In genomic region chr14:89900822-89901221, GRCh38 we compare ENCODE assay signal across 33 cellular contexts.
"Had no signal": no experiment of that assay in that cellular context is flagged by ENCODE, and none has a peak within 500 bp of the region (broad histone marks: within the 10 kb centered on the region; RNA-seq: fewer than 3 reads in every experiment).

No MANE protein-coding gene starts in this region.

- H3K4me3 Mint-ChIP-seq: activated naive CD4-positive, alpha-beta T cell treated with anti-CD3 and anti-CD28 coated beads, Interleukin-2, amount 10 ng/mL, durations not matched to agents 7 days and 5 days; activated T-cell treated with anti-CD3 and anti-CD28 coated beads, Interleukin-2, amount 50 U/mL, for 24 hours; natural killer cell; neural progenitor cell; stimulated activated memory B cell treated with anti-CD40 and anti-IgM and Interleukin-4, amounts not matched to agents 10 μg/mL and 1 μg/mL and 100 μg/mL, for 72 hours; stimulated activated naive CD8-positive, alpha-beta T cell treated with anti-CD3 and anti-CD28 coated beads, Interleukin-15, amount 100 ng/mL, for 72 hours; T-helper 2 cell treated with Interferon-gamma antibody and Interleukin-4, amounts not matched to agents 5 μg/mL and 100 μg/mL, for 36 hours; type B pancreatic cell had no signal

- H2AFZ ChIP-seq: neural progenitor cell had no signal

- H3K36me3 ChIP-seq: cardiac muscle cell, left ventricle myocardium inferior, neural progenitor cell, uterus had no signal

- DNase-seq: activated CD4-positive, alpha-beta T cell treated with anti-CD3 and anti-CD28 coated beads for 48 hours; activated CD4-positive, alpha-beta T cell treated with anti-CD3 and anti-CD28 coated beads, Interleukin-2, amount 50 U/mL, for 48 hours; activated CD4-positive, CD25-positive, alpha-beta regulatory T cell; activated CD8-positive, alpha-beta memory T cell treated with anti-CD3 and anti-CD28 coated beads for 24 hours; activated CD8-positive, alpha-beta memory T cell treated with anti-CD3 and anti-CD28 coated beads, Interleukin-2, amount 50 U/mL, for 4 hours; activated gamma-delta T cell; activated naive CD4-positive, alpha-beta T cell treated with anti-CD3 and anti-CD28 coated beads, Interleukin-2, amount 10 ng/mL, durations not matched to agents 7 days and 5 days; activated T-cell treated with anti-CD3 and anti-CD28 coated beads, Interleukin-2, amount 50 U/mL, for 24 hours; anterior cingulate cortex; body of pancreas; cerebellar nuclear complex; cortex of kidney; islet precursor cell; left ventricle myocardium inferior; mesendoderm; natural killer cell; occipital lobe; posterior cingulate gyrus; right cardiac atrium; stimulated activated CD4-positive, alpha-beta T cell treated with anti-CD3 and anti-CD28 coated beads, Interleukin-12 subunit alpha, Interleukin-12 subunit beta, amount 100 ng/mL, for 4 hours; stimulated activated CD4-positive, alpha-beta T cell treated with anti-CD3 and anti-CD28 coated beads, Interleukin-4, amount 100 ng/mL, for 4 hours; stimulated activated CD8-positive, alpha-beta memory T cell treated with anti-CD3 and anti-CD28 coated beads, Interleukin-4, amount 100 ng/mL, for 48 hours; stimulated activated naive CD8-positive, alpha-beta T cell treated with anti-CD3 and anti-CD28 coated beads, Interleukin-15, amount 100 ng/mL, for 72 hours; T-helper 1 cell; uterus had no signal

- H3K4me1 ChIP-seq: foreskin keratinocyte, neural progenitor cell, uterus had no signal

- H3K27me3 Mint-ChIP-seq: stimulated activated memory B cell treated with anti-CD40 and anti-IgM and Interleukin-4, amounts not matched to agents 10 μg/mL and 1 μg/mL and 100 μg/mL, for 72 hours; stimulated activated naive CD8-positive, alpha-beta T cell treated with anti-CD3 and anti-CD28 coated beads, Interleukin-15, amount 100 ng/mL, for 72 hours; type B pancreatic cell had no signal

- H3K9me3 ChIP-seq: body of pancreas, left ventricle myocardium inferior, uterus had no signal

- H3K27ac Mint-ChIP-seq: activated naive CD4-positive, alpha-beta T cell treated with anti-CD3 and anti-CD28 coated beads, Interleukin-2, amount 10 ng/mL, durations not matched to agents 7 days and 5 days; activated T-cell treated with anti-CD3 and anti-CD28 coated beads, Interleukin-2, amount 50 U/mL, for 24 hours; natural killer cell; stimulated activated memory B cell treated with anti-CD40 and anti-IgM and Interleukin-4, amounts not matched to agents 10 μg/mL and 1 μg/mL and 100 μg/mL, for 72 hours; stimulated activated naive CD8-positive, alpha-beta T cell treated with anti-CD3 and anti-CD28 coated beads, Interleukin-15, amount 100 ng/mL, for 72 hours; T-helper 2 cell treated with Interferon-gamma antibody and Interleukin-4, amounts not matched to agents 5 μg/mL and 100 μg/mL, for 36 hours; type B pancreatic cell had no signal

- H3K4me3 ChIP-seq: body of pancreas, cardiac muscle cell, left ventricle myocardium inferior, lung, neural progenitor cell, uterus had no signal

- H3K27me3 ChIP-seq: body of pancreas, cardiac muscle cell, foreskin keratinocyte, neural progenitor cell, uterus had no signal

- ATAC-seq: body of pancreas; esophagus mucosa; foreskin keratinocyte; natural killer cell; right cardiac atrium; stimulated activated memory B cell treated with anti-CD40 and anti-IgM and Interleukin-4, amounts not matched to agents 10 μg/mL and 1 μg/mL and 100 μg/mL, for 72 hours; stimulated activated naive CD8-positive, alpha-beta T cell treated with anti-CD3 and anti-CD28 coated beads, Interleukin-15, amount 100 ng/mL, for 72 hours had no signal

- H3K4me1 Mint-ChIP-seq: neural progenitor cell; stimulated activated memory B cell treated with anti-CD40 and anti-IgM and Interleukin-4, amounts not matched to agents 10 μg/mL and 1 μg/mL and 100 μg/mL, for 72 hours had no signal

- H3K27ac ChIP-seq: body of pancreas, cardiac muscle cell, foreskin keratinocyte, left ventricle myocardium inferior, neural progenitor cell, uterus had no signal

- H3K4me2 ChIP-seq: neural progenitor cell had no signal

- H3K36me3 Mint-ChIP-seq: activated naive CD4-positive, alpha-beta T cell treated with anti-CD3 and anti-CD28 coated beads, Interleukin-2, amount 10 ng/mL, durations not matched to agents 7 days and 5 days; natural killer cell had no signal

- H3K9me3 Mint-ChIP-seq: activated naive CD4-positive, alpha-beta T cell treated with anti-CD3 and anti-CD28 coated beads, Interleukin-2, amount 10 ng/mL, durations not matched to agents 7 days and 5 days; activated T-cell treated with anti-CD3 and anti-CD28 coated beads, Interleukin-2, amount 50 U/mL, for 24 hours; natural killer cell; neural progenitor cell; stimulated activated naive CD8-positive, alpha-beta T cell treated with anti-CD3 and anti-CD28 coated beads, Interleukin-15, amount 100 ng/mL, for 72 hours; T-helper 2 cell treated with Interferon-gamma antibody and Interleukin-4, amounts not matched to agents 5 μg/mL and 100 μg/mL, for 36 hours had no signal
